In the genomic region with DNA sequence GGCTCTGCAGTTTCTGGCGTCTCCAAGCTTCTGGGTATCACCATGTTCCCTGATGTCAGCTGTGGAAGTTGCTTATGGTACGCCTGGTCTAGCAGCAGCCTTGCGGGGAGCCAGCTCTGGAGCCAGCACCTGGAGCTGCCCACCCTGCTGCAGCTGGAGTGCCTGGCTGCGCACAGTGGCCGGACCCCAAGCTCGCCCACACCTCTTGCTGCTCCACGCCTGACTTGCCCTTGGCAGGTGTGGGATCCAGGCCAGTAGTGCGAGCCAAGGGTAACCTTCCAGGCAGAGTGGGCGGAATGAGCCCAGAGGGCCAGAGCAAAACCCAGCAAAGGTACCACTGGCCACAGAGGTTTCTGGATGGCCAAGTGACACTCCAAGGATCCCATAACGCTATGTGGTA, we compare ENCODE assay signal across 15 cellular contexts.
"Had no signal": no experiment of that assay in that cellular context is flagged by ENCODE, and none has a peak within 500 bp of the region (broad histone marks: within the 10 kb centered on the region; RNA-seq: fewer than 3 reads in every experiment).

No MANE protein-coding gene starts in this region.

- H3K9me3 Mint-ChIP-seq: activated CD8-positive, alpha-beta T cell treated with anti-CD3 and anti-CD28 coated beads for 36 hours; mesothelial cell of epicardium; stimulated activated effector memory CD8-positive, alpha-beta T cell treated with anti-CD3 and anti-CD28 coated beads, Interleukin-12 subunit alpha, Interleukin-12 subunit beta, amount 100 ng/mL, for 72 hours had no signal

- H3K36me3 Mint-ChIP-seq: mesothelial cell of epicardium; stimulated activated effector memory CD8-positive, alpha-beta T cell treated with anti-CD3 and anti-CD28 coated beads, Interleukin-12 subunit alpha, Interleukin-12 subunit beta, amount 100 ng/mL, for 72 hours had no signal

- H3K27ac ChIP-seq: cardiac muscle cell, gastroesophageal sphincter had no signal

- H3K4me1 Mint-ChIP-seq: mesothelial cell of epicardium had no signal

- H3K4me3 Mint-ChIP-seq: activated CD8-positive, alpha-beta T cell treated with anti-CD3 and anti-CD28 coated beads for 36 hours; mesothelial cell of epicardium had no signal

- H3K4me3 ChIP-seq: cardiac muscle cell had no signal

- FAIRE-seq: colon, endometrium had no signal

- DNase-seq: activated CD4-positive, alpha-beta T cell treated with anti-CD3 and anti-CD28 coated beads for 4 hours; activated CD8-positive, alpha-beta T cell treated with anti-CD3 and anti-CD28 coated beads for 36 hours; activated gamma-delta T cell; activated T-cell treated with anti-CD3 and anti-CD28 coated beads, Interleukin-2, amount 50 U/mL, for 48 hours; left cardiac atrium; T-helper 2 cell had no signal

- H3K9me3 ChIP-seq: gastroesophageal sphincter, heart right ventricle, lower lobe of right lung, upper lobe of left lung had no signal

- H3K36me3 ChIP-seq: cardiac muscle cell, gastroesophageal sphincter, heart right ventricle, lower lobe of right lung, upper lobe of left lung had no signal

- H3K27me3 ChIP-seq: cardiac muscle cell had no signal

- H3K27ac Mint-ChIP-seq: activated CD8-positive, alpha-beta T cell treated with anti-CD3 and anti-CD28 coated beads for 36 hours; mesothelial cell of epicardium; stimulated activated effector memory CD8-positive, alpha-beta T cell treated with anti-CD3 and anti-CD28 coated beads, Interleukin-12 subunit alpha, Interleukin-12 subunit beta, amount 100 ng/mL, for 72 hours had no signal
